In the genomic region with DNA sequence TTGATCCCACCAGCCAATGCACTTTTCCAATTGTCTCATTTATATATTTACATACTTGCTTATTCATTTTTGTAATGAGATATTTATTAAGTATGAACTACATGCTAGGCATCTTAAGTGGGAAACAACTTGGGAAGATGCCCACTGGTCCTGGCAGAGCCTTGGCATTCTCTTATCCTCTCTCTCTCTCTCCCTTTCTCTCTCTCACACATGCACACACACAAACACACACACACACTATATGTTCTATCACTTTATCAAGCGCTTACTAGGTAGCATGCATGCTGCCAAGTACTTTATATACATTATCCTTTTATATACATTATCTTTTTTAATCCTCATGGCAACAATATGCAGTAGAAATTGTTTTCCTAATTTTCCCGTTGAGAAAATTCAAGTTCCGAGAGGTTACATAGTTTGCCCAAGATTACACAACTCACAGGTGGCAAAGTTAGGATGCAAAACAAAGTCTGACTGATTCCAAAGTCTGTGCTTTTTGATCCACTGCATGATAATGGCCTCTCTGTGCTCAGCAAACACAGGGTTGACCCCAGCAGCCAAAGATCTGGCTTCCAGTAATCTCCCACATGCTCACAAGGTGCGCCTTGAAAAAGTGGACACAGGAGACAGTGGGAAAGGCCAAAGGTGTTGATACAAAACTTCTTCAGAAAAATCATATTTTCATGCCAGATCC, we compare ENCODE assay signal across 1 cellular context.
TF ChIP-seq lines count a peak whose summit lies in the region.

No MANE protein-coding gene starts in this region.

TF ChIP-seq in HepG2, 621 proteins besides CTCF, POLR2A, EP300 and RAD21 (continued from another document and continues in another):
- TF ChIP-seq, protein P1, sequence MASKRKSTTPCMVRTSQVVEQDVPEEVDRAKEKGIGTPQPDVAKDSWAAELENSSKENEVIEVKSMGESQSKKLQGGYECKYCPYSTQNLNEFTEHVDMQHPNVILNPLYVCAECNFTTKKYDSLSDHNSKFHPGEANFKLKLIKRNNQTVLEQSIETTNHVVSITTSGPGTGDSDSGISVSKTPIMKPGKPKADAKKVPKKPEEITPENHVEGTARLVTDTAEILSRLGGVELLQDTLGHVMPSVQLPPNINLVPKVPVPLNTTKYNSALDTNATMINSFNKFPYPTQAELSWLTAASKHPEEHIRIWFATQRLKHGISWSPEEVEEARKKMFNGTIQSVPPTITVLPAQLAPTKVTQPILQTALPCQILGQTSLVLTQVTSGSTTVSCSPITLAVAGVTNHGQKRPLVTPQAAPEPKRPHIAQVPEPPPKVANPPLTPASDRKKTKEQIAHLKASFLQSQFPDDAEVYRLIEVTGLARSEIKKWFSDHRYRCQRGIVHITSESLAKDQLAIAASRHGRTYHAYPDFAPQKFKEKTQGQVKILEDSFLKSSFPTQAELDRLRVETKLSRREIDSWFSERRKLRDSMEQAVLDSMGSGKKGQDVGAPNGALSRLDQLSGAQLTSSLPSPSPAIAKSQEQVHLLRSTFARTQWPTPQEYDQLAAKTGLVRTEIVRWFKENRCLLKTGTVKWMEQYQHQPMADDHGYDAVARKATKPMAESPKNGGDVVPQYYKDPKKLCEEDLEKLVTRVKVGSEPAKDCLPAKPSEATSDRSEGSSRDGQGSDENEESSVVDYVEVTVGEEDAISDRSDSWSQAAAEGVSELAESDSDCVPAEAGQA (IDR thresholded peaks at IDR 0.05; ENCODE audit: low read depth): no peak
- TF ChIP-seq, protein P1 (CRISPR knock-in tag; IDR thresholded peaks at IDR 0.05; ENCODE audit: borderline replicate concordance): no peak; the same call in 1 of the 2 replicates
- TF ChIP-seq, protein P2, sequence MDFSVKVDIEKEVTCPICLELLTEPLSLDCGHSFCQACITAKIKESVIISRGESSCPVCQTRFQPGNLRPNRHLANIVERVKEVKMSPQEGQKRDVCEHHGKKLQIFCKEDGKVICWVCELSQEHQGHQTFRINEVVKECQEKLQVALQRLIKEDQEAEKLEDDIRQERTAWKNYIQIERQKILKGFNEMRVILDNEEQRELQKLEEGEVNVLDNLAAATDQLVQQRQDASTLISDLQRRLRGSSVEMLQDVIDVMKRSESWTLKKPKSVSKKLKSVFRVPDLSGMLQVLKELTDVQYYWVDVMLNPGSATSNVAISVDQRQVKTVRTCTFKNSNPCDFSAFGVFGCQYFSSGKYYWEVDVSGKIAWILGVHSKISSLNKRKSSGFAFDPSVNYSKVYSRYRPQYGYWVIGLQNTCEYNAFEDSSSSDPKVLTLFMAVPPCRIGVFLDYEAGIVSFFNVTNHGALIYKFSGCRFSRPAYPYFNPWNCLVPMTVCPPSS (IDR thresholded peaks at IDR 0.05): no peak
- no peak for TF ChIP-seq ZBTB42 (CRISPR knock-in tag; IDR thresholded peaks at IDR 0.05)
- TF ChIP-seq KDM1A (CRISPR knock-in tag; IDR thresholded peaks at IDR 0.05): peak; percentile 46; the same call in 1 of the 2 replicates
- TF ChIP-seq, protein P3, sequence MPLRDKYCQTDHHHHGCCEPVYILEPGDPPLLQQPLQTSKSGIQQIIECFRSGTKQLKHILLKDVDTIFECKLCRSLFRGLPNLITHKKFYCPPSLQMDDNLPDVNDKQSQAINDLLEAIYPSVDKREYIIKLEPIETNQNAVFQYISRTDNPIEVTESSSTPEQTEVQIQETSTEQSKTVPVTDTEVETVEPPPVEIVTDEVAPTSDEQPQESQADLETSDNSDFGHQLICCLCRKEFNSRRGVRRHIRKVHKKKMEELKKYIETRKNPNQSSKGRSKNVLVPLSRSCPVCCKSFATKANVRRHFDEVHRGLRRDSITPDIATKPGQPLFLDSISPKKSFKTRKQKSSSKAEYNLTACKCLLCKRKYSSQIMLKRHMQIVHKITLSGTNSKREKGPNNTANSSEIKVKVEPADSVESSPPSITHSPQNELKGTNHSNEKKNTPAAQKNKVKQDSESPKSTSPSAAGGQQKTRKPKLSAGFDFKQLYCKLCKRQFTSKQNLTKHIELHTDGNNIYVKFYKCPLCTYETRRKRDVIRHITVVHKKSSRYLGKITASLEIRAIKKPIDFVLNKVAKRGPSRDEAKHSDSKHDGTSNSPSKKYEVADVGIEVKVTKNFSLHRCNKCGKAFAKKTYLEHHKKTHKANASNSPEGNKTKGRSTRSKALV (CRISPR knock-in tag; IDR thresholded peaks at IDR 0.05): peak; percentile 72; the same call in 1 of the 2 replicates
- TF ChIP-seq CREB1 (IDR thresholded peaks at IDR 0.05): no peak
- TF ChIP-seq CREB1 (CRISPR knock-in tag; IDR thresholded peaks at IDR 0.05): peak; percentile 76
- no peak for TF ChIP-seq ZC3H4 (CRISPR knock-in tag; IDR thresholded peaks at IDR 0.05; ENCODE audit: borderline replicate concordance)
- TF ChIP-seq, protein P4, sequence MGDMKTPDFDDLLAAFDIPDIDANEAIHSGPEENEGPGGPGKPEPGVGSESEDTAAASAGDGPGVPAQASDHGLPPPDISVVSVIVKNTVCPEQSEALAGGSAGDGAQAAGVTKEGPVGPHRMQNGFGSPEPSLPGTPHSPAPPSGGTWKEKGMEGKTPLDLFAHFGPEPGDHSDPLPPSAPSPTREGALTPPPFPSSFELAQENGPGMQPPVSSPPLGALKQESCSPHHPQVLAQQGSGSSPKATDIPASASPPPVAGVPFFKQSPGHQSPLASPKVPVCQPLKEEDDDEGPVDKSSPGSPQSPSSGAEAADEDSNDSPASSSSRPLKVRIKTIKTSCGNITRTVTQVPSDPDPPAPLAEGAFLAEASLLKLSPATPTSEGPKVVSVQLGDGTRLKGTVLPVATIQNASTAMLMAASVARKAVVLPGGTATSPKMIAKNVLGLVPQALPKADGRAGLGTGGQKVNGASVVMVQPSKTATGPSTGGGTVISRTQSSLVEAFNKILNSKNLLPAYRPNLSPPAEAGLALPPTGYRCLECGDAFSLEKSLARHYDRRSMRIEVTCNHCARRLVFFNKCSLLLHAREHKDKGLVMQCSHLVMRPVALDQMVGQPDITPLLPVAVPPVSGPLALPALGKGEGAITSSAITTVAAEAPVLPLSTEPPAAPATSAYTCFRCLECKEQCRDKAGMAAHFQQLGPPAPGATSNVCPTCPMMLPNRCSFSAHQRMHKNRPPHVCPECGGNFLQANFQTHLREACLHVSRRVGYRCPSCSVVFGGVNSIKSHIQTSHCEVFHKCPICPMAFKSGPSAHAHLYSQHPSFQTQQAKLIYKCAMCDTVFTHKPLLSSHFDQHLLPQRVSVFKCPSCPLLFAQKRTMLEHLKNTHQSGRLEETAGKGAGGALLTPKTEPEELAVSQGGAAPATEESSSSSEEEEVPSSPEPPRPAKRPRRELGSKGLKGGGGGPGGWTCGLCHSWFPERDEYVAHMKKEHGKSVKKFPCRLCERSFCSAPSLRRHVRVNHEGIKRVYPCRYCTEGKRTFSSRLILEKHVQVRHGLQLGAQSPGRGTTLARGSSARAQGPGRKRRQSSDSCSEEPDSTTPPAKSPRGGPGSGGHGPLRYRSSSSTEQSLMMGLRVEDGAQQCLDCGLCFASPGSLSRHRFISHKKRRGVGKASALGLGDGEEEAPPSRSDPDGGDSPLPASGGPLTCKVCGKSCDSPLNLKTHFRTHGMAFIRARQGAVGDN (CRISPR knock-in tag; IDR thresholded peaks at IDR 0.05): no peak
- TF ChIP-seq, protein P5, sequence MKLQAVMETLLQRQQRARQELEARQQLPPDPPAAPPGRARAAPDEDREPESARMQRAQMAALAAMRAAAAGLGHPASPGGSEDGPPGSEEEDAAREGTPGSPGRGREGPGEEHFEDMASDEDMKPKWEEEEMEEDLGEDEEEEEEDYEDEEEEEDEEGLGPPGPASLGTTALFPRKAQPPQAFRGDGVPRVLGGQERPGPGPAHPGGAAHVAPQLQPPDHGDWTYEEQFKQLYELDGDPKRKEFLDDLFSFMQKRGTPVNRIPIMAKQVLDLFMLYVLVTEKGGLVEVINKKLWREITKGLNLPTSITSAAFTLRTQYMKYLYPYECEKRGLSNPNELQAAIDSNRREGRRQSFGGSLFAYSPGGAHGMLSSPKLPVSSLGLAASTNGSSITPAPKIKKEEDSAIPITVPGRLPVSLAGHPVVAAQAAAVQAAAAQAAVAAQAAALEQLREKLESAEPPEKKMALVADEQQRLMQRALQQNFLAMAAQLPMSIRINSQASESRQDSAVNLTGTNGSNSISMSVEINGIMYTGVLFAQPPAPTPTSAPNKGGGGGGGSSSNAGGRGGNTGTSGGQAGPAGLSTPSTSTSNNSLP (IDR thresholded peaks at IDR 0.05; ENCODE audit: low read depth, low read length): peak; percentile 93
- TF ChIP-seq CEBPB (IDR thresholded peaks at IDR 0.05; ENCODE audit: borderline replicate concordance, low read depth, low read length): peak; percentile 95
- TF ChIP-seq, protein P6, sequence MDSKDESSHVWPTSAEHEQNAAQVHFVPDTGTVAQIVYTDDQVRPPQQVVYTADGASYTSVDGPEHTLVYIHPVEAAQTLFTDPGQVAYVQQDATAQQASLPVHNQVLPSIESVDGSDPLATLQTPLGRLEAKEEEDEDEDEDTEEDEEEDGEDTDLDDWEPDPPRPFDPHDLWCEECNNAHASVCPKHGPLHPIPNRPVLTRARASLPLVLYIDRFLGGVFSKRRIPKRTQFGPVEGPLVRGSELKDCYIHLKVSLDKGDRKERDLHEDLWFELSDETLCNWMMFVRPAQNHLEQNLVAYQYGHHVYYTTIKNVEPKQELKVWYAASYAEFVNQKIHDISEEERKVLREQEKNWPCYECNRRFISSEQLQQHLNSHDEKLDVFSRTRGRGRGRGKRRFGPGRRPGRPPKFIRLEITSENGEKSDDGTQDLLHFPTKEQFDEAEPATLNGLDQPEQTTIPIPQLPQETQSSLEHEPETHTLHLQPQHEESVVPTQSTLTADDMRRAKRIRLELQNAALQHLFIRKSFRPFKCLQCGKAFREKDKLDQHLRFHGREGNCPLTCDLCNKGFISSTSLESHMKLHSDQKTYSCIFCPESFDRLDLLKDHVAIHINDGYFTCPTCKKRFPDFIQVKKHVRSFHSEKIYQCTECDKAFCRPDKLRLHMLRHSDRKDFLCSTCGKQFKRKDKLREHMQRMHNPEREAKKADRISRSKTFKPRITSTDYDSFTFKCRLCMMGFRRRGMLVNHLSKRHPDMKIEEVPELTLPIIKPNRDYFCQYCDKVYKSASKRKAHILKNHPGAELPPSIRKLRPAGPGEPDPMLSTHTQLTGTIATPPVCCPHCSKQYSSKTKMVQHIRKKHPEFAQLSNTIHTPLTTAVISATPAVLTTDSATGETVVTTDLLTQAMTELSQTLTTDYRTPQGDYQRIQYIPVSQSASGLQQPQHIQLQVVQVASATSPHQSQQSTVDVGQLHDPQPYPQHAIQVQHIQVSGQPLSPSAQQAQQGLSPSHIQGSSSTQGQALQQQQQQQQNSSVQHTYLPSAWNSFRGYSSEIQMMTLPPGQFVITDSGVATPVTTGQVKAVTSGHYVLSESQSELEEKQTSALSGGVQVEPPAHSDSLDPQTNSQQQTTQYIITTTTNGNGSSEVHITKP (CRISPR knock-in tag; IDR thresholded peaks at IDR 0.05; ENCODE audit: low read depth): peak; percentile 52; the same call in 1 of the 2 replicates
- no peak for TF ChIP-seq NR1H2 (CRISPR knock-in tag; IDR thresholded peaks at IDR 0.05; ENCODE audit: borderline replicate concordance, low read depth)
- TF ChIP-seq ZNF143 (CRISPR knock-in tag; IDR thresholded peaks at IDR 0.05): no peak
- peak; percentile 95 for TF ChIP-seq ISL2 (CRISPR knock-in tag; IDR thresholded peaks at IDR 0.05)
- TF ChIP-seq, protein P7, sequence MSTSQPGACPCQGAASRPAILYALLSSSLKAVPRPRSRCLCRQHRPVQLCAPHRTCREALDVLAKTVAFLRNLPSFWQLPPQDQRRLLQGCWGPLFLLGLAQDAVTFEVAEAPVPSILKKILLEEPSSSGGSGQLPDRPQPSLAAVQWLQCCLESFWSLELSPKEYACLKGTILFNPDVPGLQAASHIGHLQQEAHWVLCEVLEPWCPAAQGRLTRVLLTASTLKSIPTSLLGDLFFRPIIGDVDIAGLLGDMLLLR (CRISPR knock-in tag; IDR thresholded peaks at IDR 0.05): no peak
- TF ChIP-seq ZNF761 (CRISPR knock-in tag; conservative IDR thresholded peaks at IDR 0.05): 0 out of 2 replicates have a peak, but pooled peaks have one; percentile 57
- TF ChIP-seq, protein P8, sequence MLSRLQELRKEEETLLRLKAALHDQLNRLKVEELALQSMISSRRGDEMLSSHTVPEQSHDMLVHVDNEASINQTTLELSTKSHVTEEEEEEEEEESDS (CRISPR knock-in tag; IDR thresholded peaks at IDR 0.05; ENCODE audit: borderline replicate concordance): no peak
- no peak for TF ChIP-seq GTF3A (CRISPR knock-in tag; conservative IDR thresholded peaks at IDR 0.05)
- peak; percentile 77 for TF ChIP-seq ZNF543 (CRISPR knock-in tag; IDR thresholded peaks at IDR 0.05)
- TF ChIP-seq, protein P9, sequence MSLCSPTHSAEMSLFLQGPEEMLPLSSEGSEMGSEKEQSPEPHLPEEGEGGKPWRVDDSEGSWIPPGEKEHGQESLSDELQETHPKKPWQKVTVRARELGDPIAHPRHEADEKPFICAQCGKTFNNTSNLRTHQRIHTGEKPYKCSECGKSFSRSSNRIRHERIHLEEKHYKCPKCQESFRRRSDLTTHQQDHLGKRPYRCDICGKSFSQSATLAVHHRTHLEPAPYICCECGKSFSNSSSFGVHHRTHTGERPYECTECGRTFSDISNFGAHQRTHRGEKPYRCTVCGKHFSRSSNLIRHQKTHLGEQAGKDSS (CRISPR knock-in tag; IDR thresholded peaks at IDR 0.05; ENCODE audit: borderline replicate concordance, low read depth): peak; percentile 96
- peak; percentile 70; the same call in 1 of the 2 replicates for TF ChIP-seq ZSCAN9 (CRISPR knock-in tag; IDR thresholded peaks at IDR 0.05; ENCODE audit: borderline replicate concordance)
- no peak for TF ChIP-seq ZNF549 (CRISPR knock-in tag; IDR thresholded peaks at IDR 0.05)
- TF ChIP-seq, protein P10, sequence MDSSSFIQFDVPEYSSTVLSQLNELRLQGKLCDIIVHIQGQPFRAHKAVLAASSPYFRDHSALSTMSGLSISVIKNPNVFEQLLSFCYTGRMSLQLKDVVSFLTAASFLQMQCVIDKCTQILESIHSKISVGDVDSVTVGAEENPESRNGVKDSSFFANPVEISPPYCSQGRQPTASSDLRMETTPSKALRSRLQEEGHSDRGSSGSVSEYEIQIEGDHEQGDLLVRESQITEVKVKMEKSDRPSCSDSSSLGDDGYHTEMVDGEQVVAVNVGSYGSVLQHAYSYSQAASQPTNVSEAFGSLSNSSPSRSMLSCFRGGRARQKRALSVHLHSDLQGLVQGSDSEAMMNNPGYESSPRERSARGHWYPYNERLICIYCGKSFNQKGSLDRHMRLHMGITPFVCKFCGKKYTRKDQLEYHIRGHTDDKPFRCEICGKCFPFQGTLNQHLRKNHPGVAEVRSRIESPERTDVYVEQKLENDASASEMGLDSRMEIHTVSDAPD (CRISPR knock-in tag; IDR thresholded peaks at IDR 0.05): peak; percentile 55; the same call in 1 of the 2 replicates
- no peak for TF ChIP-seq TAF1 (CRISPR knock-in tag; IDR thresholded peaks at IDR 0.05)
- peak; percentile 90 for TF ChIP-seq ZMYM4 (CRISPR knock-in tag; IDR thresholded peaks at IDR 0.05)
- peak; percentile 96 for TF ChIP-seq BCL6 (CRISPR knock-in tag; IDR thresholded peaks at IDR 0.05)
- peak; percentile 51; the same call in 1 of the 2 replicates for TF ChIP-seq ZSCAN31 (CRISPR knock-in tag; IDR thresholded peaks at IDR 0.05; ENCODE audit: low read depth)
